28 cellular contexts compared by ENCODE assay signal in the genomic region with DNA sequence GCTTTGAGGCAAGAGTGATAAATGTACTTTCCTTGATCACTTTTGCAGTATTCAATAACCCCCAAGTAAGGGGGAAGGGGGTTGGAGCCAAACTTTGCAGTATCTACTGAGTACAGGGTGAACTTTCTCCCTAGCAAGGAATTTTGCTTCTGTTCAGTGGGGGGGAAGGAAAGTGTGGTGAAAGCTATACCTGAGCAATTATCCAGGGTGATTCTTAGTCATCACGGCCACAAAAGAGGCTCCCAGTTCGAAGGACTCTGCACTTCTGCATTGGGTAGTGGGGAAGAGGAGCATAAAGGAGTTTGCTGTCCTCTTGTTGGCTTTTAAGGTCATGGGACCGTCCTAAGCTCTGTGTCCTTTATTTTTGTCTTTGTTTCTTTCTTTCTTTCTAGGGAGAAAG.
"Had no signal": no experiment of that assay in that cellular context is flagged by ENCODE, and none has a peak within 500 bp of the region (broad histone marks: within the 10 kb centered on the region; RNA-seq: fewer than 3 reads in every experiment).

No MANE protein-coding gene starts in this region.

- H3K27ac ChIP-seq: brain microvascular endothelial cell, SJSA1, WERI-Rb-1 had no signal

- H3K9me3 ChIP-seq: SJSA1 had no signal

- H3K4me3 ChIP-seq: SJSA1 had no signal

- H3K36me3 ChIP-seq: brain microvascular endothelial cell, SJSA1, WERI-Rb-1 had no signal

- ATAC-seq: activated CD8-positive, alpha-beta memory T cell treated with anti-CD3 and anti-CD28 coated beads, Interleukin-2, amount 10 ng/mL, durations not matched to agents 7 days and 5 days; SK-N-SH treated with all-trans-retinoic acid at 6 μM for 48 hours had no signal

- DNase-seq: activated CD4-positive, alpha-beta memory T cell treated with anti-CD3 and anti-CD28 coated beads, Interleukin-2, amount 10 ng/mL, durations not matched to agents 7 days and 5 days; activated CD4-positive, alpha-beta T cell treated with anti-CD3 and anti-CD28 coated beads for 1 hour; activated CD4-positive, alpha-beta T cell treated with anti-CD3 and anti-CD28 coated beads for 48 hours; activated CD4-positive, CD25-positive, alpha-beta regulatory T cell; activated CD8-positive, alpha-beta memory T cell treated with anti-CD3 and anti-CD28 coated beads for 24 hours; activated CD8-positive, alpha-beta memory T cell treated with anti-CD3 and anti-CD28 coated beads, Interleukin-2, amount 10 ng/mL, durations not matched to agents 7 days and 5 days; activated CD8-positive, alpha-beta memory T cell treated with anti-CD3 and anti-CD28 coated beads, Interleukin-2, amount 50 U/mL, for 48 hours; activated effector memory CD4-positive, alpha-beta T cell treated with anti-CD3 and anti-CD28 coated beads, Interleukin-2, amount 50 U/mL, for 16 hours; activated naive CD4-positive, alpha-beta T cell; activated naive CD4-positive, alpha-beta T cell treated with anti-CD3 and anti-CD28 coated beads, Interleukin-2, amount 50 U/mL, for 16 hours; activated naive CD8-positive, alpha-beta T cell treated with anti-CD3 and anti-CD28 coated beads for 36 hours; activated T-cell treated with anti-CD3 and anti-CD28 coated beads, Interleukin-2, amount 50 U/mL, for 48 hours; amniotic stem cell; aorta; brain microvascular endothelial cell; central memory CD4-positive, alpha-beta T cell; Karpas-422; NCI-H1105; NCI-H1417 treated with DMSO at 0.1 percent for 48 hours; NCI-H1930; NCI-H2081 treated with DMSO at 0.1 percent for 48 hours; NCI-H446 treated with DMSO at 0.1 percent for 48 hours; NCI-H524 treated with DMSO at 0.1 percent for 48 hours; SHP77 treated with DMSO at 0.1 percent for 48 hours; T1000; WERI-Rb-1 had no signal

- H3K27me3 ChIP-seq: brain microvascular endothelial cell, SJSA1 had no signal

- H3K4me1 ChIP-seq: SJSA1 had no signal
